In genomic region chr5:142618125-142618524, GRCh38 we compare ENCODE assay signal across 11 cellular contexts.
DNase-seq lines count a peak whose midpoint lies in the region; ATAC-seq, FAIRE-seq and TF ChIP-seq lines count a peak whose summit lies in the region.
"Had no signal": no experiment of that assay in that cellular context is flagged by ENCODE, and none has a peak within 500 bp of the region (broad histone marks: within the 10 kb centered on the region; RNA-seq: fewer than 3 reads in every experiment).

No MANE protein-coding gene starts in this region.

- no peak overlapping the region for H3K27ac ChIP-seq in mammary epithelial cell (ENCODE audit: insufficient read depth, low read depth, low read length)
- no peak overlapping the region for H3K27ac ChIP-seq in endothelial cell of umbilical vein (ENCODE audit: insufficient read depth, low read depth, low read length)
- no peak overlapping the region for H3K27ac ChIP-seq in psoas muscle
- H3K27ac ChIP-seq: neutrophil had no signal

- 66% methylated on average over 6 of the region's 6 CpGs for WGBS in mammary epithelial cell (ENCODE audit: low coverage, missing lambda C conversion rate)
- 58 to 64% (median 60%) methylated on average over 6 of the region's 6 CpGs for WGBS in psoas muscle, 3 donors

- ATAC-seq in stimulated activated effector memory CD8-positive, alpha-beta T cell treated with anti-CD3 and anti-CD28 coated beads, Interleukin-12 subunit alpha, Interleukin-12 subunit beta, amount 100 ng/mL, for 72 hours: peak; percentile 79
- ATAC-seq in psoas muscle: no peak

- peak; percentile 77 for DNase-seq in mammary epithelial cell
- no peak for DNase-seq in MCF 10A (ENCODE audit: unreplicated experiment)
- DNase-seq in RKO (ENCODE audit: low spot score): peak; percentile 84
- peak; percentile 35 for DNase-seq in endothelial cell of umbilical vein (ENCODE audit: low read depth, low spot score)
- DNase-seq in stimulated activated effector memory CD8-positive, alpha-beta T cell treated with anti-CD3 and anti-CD28 coated beads, Interleukin-12 subunit alpha, Interleukin-12 subunit beta, amount 100 ng/mL, for 72 hours (ENCODE audit: low spot score in 2 of 2): peak; percentile 6 to 53
- DNase-seq in psoas muscle: no peak
- no peak for DNase-seq in iPS-NIHi11 (ENCODE audit: low spot score)
- no peak for DNase-seq in NCI-H2171 treated with DMSO at 0.1 percent for 48 hours (lab: John Stamatoyannopoulos, UW)
- DNase-seq: MV-4-11, OCI-M1 had no signal

- H3K9me1 ChIP-seq in endothelial cell of umbilical vein (replicated peaks; ENCODE audit: control insufficient read depth, extremely low read depth, insufficient read depth, low read length): no peaks in the 10 kb centered on the region

- H3K27me3 ChIP-seq in mammary epithelial cell (ENCODE audit: insufficient read depth, low read length): no peaks in the 10 kb centered on the region
- no peaks in the 10 kb centered on the region for H3K27me3 ChIP-seq in endothelial cell of umbilical vein (ENCODE audit: control insufficient read depth in 2 of 2, insufficient read depth in 2 of 2, low read length in 2 of 2)
- no peaks in the 10 kb centered on the region for H3K27me3 ChIP-seq in psoas muscle (ENCODE audit: insufficient read depth in 3 of 3, low read length in 2 of 3)

- in situ Hi-C loops in mammary epithelial cell (cut with MboI; ENCODE audit: low sequenced_read_pairs in 2 of 2): loop anchor here (10.0 to 25.0 kb wide), 2 partner anchors 77 to 269 kb away; no protein-coding TSS in a partner anchor

- no peak overlapping the region for H3K4me2 ChIP-seq in mammary epithelial cell (ENCODE audit: insufficient read depth, low read depth, low read length)
- H3K4me2 ChIP-seq in endothelial cell of umbilical vein (ENCODE audit: insufficient read depth, low read length): no peak overlapping the region

- H3K9me3 Mint-ChIP-seq in MCF 10A (ENCODE audit: unreplicated experiment): no peaks in the 10 kb centered on the region
- H3K9me3 Mint-ChIP-seq in stimulated activated effector memory CD8-positive, alpha-beta T cell treated with anti-CD3 and anti-CD28 coated beads, Interleukin-12 subunit alpha, Interleukin-12 subunit beta, amount 100 ng/mL, for 72 hours: no peaks in the 10 kb centered on the region

- H3K9ac ChIP-seq in mammary epithelial cell (ENCODE audit: insufficient read depth, low read length) (no peak overlapping the region), endothelial cell of umbilical vein (replicated peaks; ENCODE audit: extremely low read depth, insufficient read depth, low read length) (no peak overlapping the region)

- CTCF ChIA-PET in mammary epithelial cell (lab: Charles Lee; ENCODE audit: low non-redundant PET): no interaction called here
- CTCF ChIA-PET in MCF 10A (lab: Yijun Ruan, JAX): interaction anchor here (0.6 to 1.7 kb wide), 4 partner anchors 36 to 427 kb away, joined by 3 to 7 read pairs (median 6); no protein-coding TSS in a partner anchor
- CTCF ChIA-PET in endothelial cell of umbilical vein (lab: Charles Lee): interaction anchor here (0.6 to 3.2 kb wide), 6 partner anchors 9 to 271 kb away, joined by 3 to 12 read pairs (median 6); no protein-coding TSS in a partner anchor

- POLR2A ChIA-PET in MCF 10A (lab: Yijun Ruan, JAX): interaction anchor here (1.5 kb wide), 1 partner anchor 8 kb away, joined by 3 read pairs; no protein-coding TSS in a partner anchor
- POLR2A ChIA-PET in endothelial cell of umbilical vein (lab: Charles Lee): no interaction called here

- no peak for TF ChIP-seq POLR2A in endothelial cell of umbilical vein (IDR thresholded peaks at IDR 0.05; ENCODE audit: low read depth, low read length)

- dilution Hi-C loops in mammary epithelial cell (cut with HindIII; ENCODE audit: low sequenced_read_pairs): loop anchor here (5.0 kb wide), 1 partner anchor 49 kb away; no protein-coding TSS in a partner anchor
- dilution Hi-C loops in endothelial cell of umbilical vein (cut with MboI; ENCODE audit: extremely low pct_ligation_motif_present, low sequenced_read_pairs): no loop called here

- TF ChIP-seq CTCF in mammary epithelial cell (conservative IDR thresholded peaks at IDR 0.05 in 1 of 2, IDR thresholded peaks at IDR 0.05 in 1 of 2; ENCODE audit: extremely low read depth in 1 of 2, insufficient read depth in 1 of 2, low read depth in 1 of 2, low read length in 2 of 2) (no peak), MCF 10A (IDR thresholded peaks at IDR 0.05; ENCODE audit: unreplicated experiment) (no peak), endothelial cell of umbilical vein (IDR thresholded peaks at IDR 0.05; ENCODE audit: extremely low read depth in 1 of 2, insufficient read depth in 1 of 2, low read depth in 1 of 2, low read length in 2 of 2) (no peak), psoas muscle (IDR thresholded peaks at IDR 0.05) (no peak)

- H3K27me3 Mint-ChIP-seq in MCF 10A (ENCODE audit: insufficient read depth, unreplicated experiment): no peaks in the 10 kb centered on the region

- H3K79me2 ChIP-seq in mammary epithelial cell (ENCODE audit: insufficient read depth, low read length) (no peaks in the 10 kb centered on the region), endothelial cell of umbilical vein (ENCODE audit: control insufficient read depth, insufficient read depth, low read length) (no peaks in the 10 kb centered on the region)

- no peak overlapping the region for H3K4me3 Mint-ChIP-seq in MCF 10A (ENCODE audit: unreplicated experiment)
- peak overlapping the region; percentile 3 for H3K4me3 Mint-ChIP-seq in stimulated activated effector memory CD8-positive, alpha-beta T cell treated with anti-CD3 and anti-CD28 coated beads, Interleukin-12 subunit alpha, Interleukin-12 subunit beta, amount 100 ng/mL, for 72 hours

- H3K9me3 ChIP-seq in mammary epithelial cell (replicated peaks; ENCODE audit: insufficient read depth, low read length): no peaks in the 10 kb centered on the region
- H3K9me3 ChIP-seq in endothelial cell of umbilical vein (replicated peaks; ENCODE audit: control insufficient read depth, insufficient read depth, low read length): no peaks in the 10 kb centered on the region
- H3K9me3 ChIP-seq in psoas muscle: no peaks in the 10 kb centered on the region
- H3K9me3 ChIP-seq: neutrophil had no signal

- peaks cover 47% of the 10 kb centered on the region for H3K4me1 ChIP-seq in mammary epithelial cell (ENCODE audit: insufficient read depth, low read length)
- H3K4me1 ChIP-seq in endothelial cell of umbilical vein (ENCODE audit: control insufficient read depth, extremely low read depth, insufficient read depth, low read length): no peaks in the 10 kb centered on the region
- no peaks in the 10 kb centered on the region for H3K4me1 ChIP-seq in psoas muscle

- intact Hi-C loops in mammary epithelial cell (cut with micrococcal nuclease) (loop anchor here (10.0 kb wide), 1 partner anchor 267 kb away; no protein-coding TSS in a partner anchor), MCF 10A (cut with micrococcal nuclease) (no loop called here), endothelial cell of umbilical vein (cut with micrococcal nuclease) (no loop called here), psoas muscle (cut with DNase I) (no loop called here)

- peak; percentile 37 for FAIRE-seq in endothelial cell of umbilical vein (lab: Jason Lieb, UNC)

- BruUV-seq in mammary epithelial cell (replicated peaks; lab: Mats Ljungman, UMichigan) (no TSS peak), MCF 10A (replicated peaks; lab: Mats Ljungman, UMichigan) (no TSS peak), endothelial cell of umbilical vein (replicated peaks; lab: Mats Ljungman, UMichigan) (no TSS peak)

- no peak overlapping the region for H3K27ac Mint-ChIP-seq in MCF 10A (ENCODE audit: low read depth, unreplicated experiment)
- no peak overlapping the region for H3K27ac Mint-ChIP-seq in stimulated activated effector memory CD8-positive, alpha-beta T cell treated with anti-CD3 and anti-CD28 coated beads, Interleukin-12 subunit alpha, Interleukin-12 subunit beta, amount 100 ng/mL, for 72 hours

- H3K4me3 ChIP-seq in mammary epithelial cell (replicated peaks in 1 of 3; ENCODE audit: insufficient read depth in 1 of 3, low read depth in 2 of 3, low read length in 3 of 3) (no peak overlapping the region), endothelial cell of umbilical vein (replicated peaks in 1 of 3; ENCODE audit: insufficient read depth in 1 of 3, low read depth in 1 of 3, low read length in 3 of 3) (no peak overlapping the region), psoas muscle (no peak overlapping the region)

- no peaks in the 10 kb centered on the region for H3K36me3 ChIP-seq in mammary epithelial cell (ENCODE audit: insufficient read depth, low read length)
- H3K36me3 ChIP-seq in endothelial cell of umbilical vein (ENCODE audit: control insufficient read depth in 2 of 2, extremely low read depth in 1 of 2, insufficient read depth in 2 of 2, low read length in 2 of 2): no peaks in the 10 kb centered on the region
- no peaks in the 10 kb centered on the region for H3K36me3 ChIP-seq in psoas muscle (ENCODE audit: insufficient read depth in 1 of 2, low read depth in 1 of 2)
- H3K36me3 ChIP-seq: neutrophil had no signal

- H2AFZ ChIP-seq in mammary epithelial cell (ENCODE audit: low read depth, low read length): no peak overlapping the region
- H2AFZ ChIP-seq in endothelial cell of umbilical vein (ENCODE audit: low read depth, low read length): no peak overlapping the region

- peaks cover 12% of the 10 kb centered on the region for H3K4me1 Mint-ChIP-seq in MCF 10A (ENCODE audit: insufficient read depth, unreplicated experiment)
- peaks cover 12% of the 10 kb centered on the region for H3K4me1 Mint-ChIP-seq in stimulated activated effector memory CD8-positive, alpha-beta T cell treated with anti-CD3 and anti-CD28 coated beads, Interleukin-12 subunit alpha, Interleukin-12 subunit beta, amount 100 ng/mL, for 72 hours

- no peaks in the 10 kb centered on the region for H3K36me3 Mint-ChIP-seq in MCF 10A (ENCODE audit: insufficient read depth, unreplicated experiment)
- H3K36me3 Mint-ChIP-seq in stimulated activated effector memory CD8-positive, alpha-beta T cell treated with anti-CD3 and anti-CD28 coated beads, Interleukin-12 subunit alpha, Interleukin-12 subunit beta, amount 100 ng/mL, for 72 hours: no peaks in the 10 kb centered on the region

- H4K20me1 ChIP-seq in mammary epithelial cell (ENCODE audit: insufficient read depth, low read length): no peaks in the 10 kb centered on the region
- H4K20me1 ChIP-seq in endothelial cell of umbilical vein (replicated peaks; ENCODE audit: control insufficient read depth, extremely low read depth, insufficient read depth, low read length): no peaks in the 10 kb centered on the region

TF ChIP-seq in endothelial cell of umbilical vein, 7 proteins besides CTCF, POLR2A, EP300 and RAD21:
- peak; percentile 54 for TF ChIP-seq FOS (IDR thresholded peaks at IDR 0.05; ENCODE audit: borderline replicate concordance, insufficient read depth, low read length)
- no peak for TF ChIP-seq EZH2 (IDR thresholded peaks at IDR 0.05; ENCODE audit: borderline replicate concordance, low read depth, low read length, severe bottlenecking)
- TF ChIP-seq JUN (IDR thresholded peaks at IDR 0.05; ENCODE audit: borderline replicate concordance, insufficient read depth, insufficient read length, low read depth): no peak

Comparison
In these comparisons a context has a peak if more than half of its experiments do, and no peak if none do; other contexts are left out.
1. DNase-seq: peak in mammary epithelial cell (single experiment), RKO (single experiment), endothelial cell of umbilical vein (single experiment) and stimulated activated effector memory CD8-positive, alpha-beta T cell treated with anti-CD3 and anti-CD28 coated beads, Interleukin-12 subunit alpha, Interleukin-12 subunit beta, amount 100 ng/mL, for 72 hours (2 of 2); none in MCF 10A (single experiment), psoas muscle (0 of 2), iPS-NIHi11 (single experiment) and NCI-H2171 treated with DMSO at 0.1 percent for 48 hours (single experiment).